ENCODE assay signal across 8 cellular contexts in the genomic region with DNA sequence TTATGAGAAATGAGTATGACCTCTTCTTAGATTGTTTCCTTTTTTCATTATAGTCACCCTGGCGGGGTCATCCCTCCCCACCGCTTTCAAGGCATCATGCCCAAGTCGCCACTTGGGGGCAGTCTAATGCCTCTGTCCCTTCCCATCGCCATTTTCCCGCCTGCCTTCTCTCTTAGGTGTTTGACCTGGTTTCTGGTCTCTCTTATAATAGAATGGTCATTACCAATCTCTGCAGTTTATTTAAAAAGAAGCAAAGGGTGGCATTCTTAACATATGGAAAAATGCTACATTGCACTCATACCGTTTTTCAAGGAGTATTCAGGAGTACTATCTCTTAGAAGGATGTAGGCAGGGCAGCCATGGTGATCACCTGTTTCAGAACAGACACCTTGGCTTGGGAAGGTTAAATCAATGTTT. TPM values are rescaled to one million over a fixed set of nuclear protein-coding genes. Genes with fewer than 3 reads are reported as not detected.
DNase-seq lines count a peak whose midpoint lies in the region; ATAC-seq and TF ChIP-seq lines count a peak whose summit lies in the region.

No MANE protein-coding gene starts in this region.

- no peak overlapping the region for H3K9ac ChIP-seq in mesenchymal stem cell (ENCODE audit: low read length)

- H4K91ac ChIP-seq in mesenchymal stem cell (ENCODE audit: low read length), result no peak overlapping the region

- H3K4ac ChIP-seq in mesenchymal stem cell (ENCODE audit: low read depth in 1 of 2, low read length in 2 of 2), result no peak overlapping the region

- DNase-seq in NCI-H774 (lab: John Stamatoyannopoulos, UW) (peak; percentile 65), mesenchymal stem cell (peak; percentile 56)
- peak; percentile 36 to 46 for DNase-seq in activated CD4-positive, alpha-beta T cell treated with anti-CD3 and anti-CD28 coated beads, Interleukin-2, amount 50 U/mL, for 4 hours
- peak; percentile 21 for DNase-seq in effector CD8-positive, alpha-beta T cell (lab: John Stamatoyannopoulos, UW)
- DNase-seq in stimulated activated CD8-positive, alpha-beta memory T cell treated with anti-CD3 and anti-CD28 coated beads, Interleukin-4, amount 100 ng/mL, for 48 hours, result peak; percentile 81

- H2BK12ac ChIP-seq in mesenchymal stem cell (ENCODE audit: low read length in 2 of 2), result no peak overlapping the region

- H2BK15ac ChIP-seq in mesenchymal stem cell (ENCODE audit: low read depth, poor library complexity, severe bottlenecking), result no peak overlapping the region

- ATAC-seq in HG03520 (IDR thresholded peaks at IDR 0.05; ENCODE audit: unreplicated experiment) (peak; percentile 64), HG03139 (IDR thresholded peaks at IDR 0.05; ENCODE audit: unreplicated experiment) (no peak)

- 0% methylated on average over 1 of the region's 6 CpGs for WGBS in mesenchymal stem cell

- H2AFZ ChIP-seq in mesenchymal stem cell (ENCODE audit: low read depth, low read length), result no peak overlapping the region

- no peak overlapping the region for H3K27ac ChIP-seq in mesenchymal stem cell (ENCODE audit: low read length, poor library complexity, severe bottlenecking)

- no peak overlapping the region for H3K14ac ChIP-seq in mesenchymal stem cell (ENCODE audit: low read length in 2 of 2)

- H2BK5ac ChIP-seq in mesenchymal stem cell (ENCODE audit: low read depth, low read length, poor library complexity, severe bottlenecking), result no peak overlapping the region

- H3K4me3 ChIP-seq in mesenchymal stem cell (ENCODE audit: insufficient read depth in 1 of 2, low read depth in 1 of 2, low read length in 2 of 2), result no peak overlapping the region

- no peaks in the 10 kb centered on the region for H3K4me1 ChIP-seq in mesenchymal stem cell (ENCODE audit: control insufficient read depth, insufficient read depth, low read depth, low read length)

- no peaks in the 10 kb centered on the region for H3K79me1 ChIP-seq in mesenchymal stem cell (replicated peaks; ENCODE audit: low read length, poor library complexity, severe bottlenecking)

- H3K23ac ChIP-seq in mesenchymal stem cell (ENCODE audit: low read length in 2 of 2), result no peak overlapping the region

- no peak overlapping the region for H2AK5ac ChIP-seq in mesenchymal stem cell (ENCODE audit: low read length, severe bottlenecking)

- no peak overlapping the region for H3K18ac ChIP-seq in mesenchymal stem cell (ENCODE audit: low read depth in 1 of 2, low read length in 2 of 2)

- H2BK120ac ChIP-seq in mesenchymal stem cell (ENCODE audit: low read depth, low read length), result no peak overlapping the region

- peak; percentile 85 for TF ChIP-seq CTCF in GM12872 (IDR thresholded peaks at IDR 0.05; ENCODE audit: insufficient read depth, low read depth, low read length)

- no peaks in the 10 kb centered on the region for H3K27me3 ChIP-seq in mesenchymal stem cell (ENCODE audit: control insufficient read depth in 1 of 2, insufficient read depth in 1 of 2, low read length in 2 of 2)

- H3K36me3 ChIP-seq in mesenchymal stem cell (ENCODE audit: control insufficient read depth in 1 of 2, insufficient read depth in 2 of 2, low read depth in 1 of 2, low read length in 2 of 2), result no peaks in the 10 kb centered on the region

- no peak overlapping the region for H3K4me2 ChIP-seq in mesenchymal stem cell (ENCODE audit: low read length, poor library complexity, severe bottlenecking)

- no peaks in the 10 kb centered on the region for H3K9me3 ChIP-seq in mesenchymal stem cell (ENCODE audit: control insufficient read depth, low read length)

- no peak overlapping the region for H4K8ac ChIP-seq in mesenchymal stem cell (ENCODE audit: low read length)

RNA-seq across cellular contexts. Expression of gene OVAAL, which starts 25.2 kb away (rescaled TPM):
- polyA plus RNA-seq in mesenchymal stem cell (2013, experiment 1 of 2), result not detected
- not detected for polyA plus RNA-seq in mesenchymal stem cell (2013, experiment 2 of 2)

RNA-seq across cellular contexts. Expression of gene ACBD6, which starts 31.2 kb away (rescaled TPM):
- 46.7 TPM for polyA plus RNA-seq in mesenchymal stem cell (2013, experiment 1 of 2)
- 45.8 TPM for polyA plus RNA-seq in mesenchymal stem cell (2013, experiment 2 of 2)

Comparison
In these comparisons a context has a peak if more than half of its experiments do, and no peak if none do; other contexts are left out.
1. DNase-seq: peak in every context shown above with its lines; median percentile 81 in stimulated activated CD8-positive, alpha-beta memory T cell treated with anti-CD3 and anti-CD28 coated beads, Interleukin-4, amount 100 ng/mL, for 48 hours; 65 in NCI-H774; 56 in mesenchymal stem cell; 41 in activated CD4-positive, alpha-beta T cell treated with anti-CD3 and anti-CD28 coated beads, Interleukin-2, amount 50 U/mL, for 4 hours; 21 in effector CD8-positive, alpha-beta T cell.